In genomic region chr18:63472380-63472779, GRCh38 we compare ENCODE assay signal across 21 cellular contexts. TPM values are rescaled to one million over a fixed set of nuclear protein-coding genes. Genes with fewer than 3 reads are reported as not detected.
DNase-seq lines count a peak whose midpoint lies in the region; ATAC-seq, FAIRE-seq and TF ChIP-seq lines count a peak whose summit lies in the region.
"Had no signal": no experiment of that assay in that cellular context is flagged by ENCODE, and none has a peak within 500 bp of the region (broad histone marks: within the 10 kb centered on the region; RNA-seq: fewer than 3 reads in every experiment).

No MANE protein-coding gene starts in this region.

- H3K9me3 ChIP-seq in mucosa of rectum (ENCODE audit: control insufficient read depth in 2 of 2, low read length in 2 of 2) (no peaks in the 10 kb centered on the region), aorta (ENCODE audit: control insufficient read depth, low read length) (no peaks in the 10 kb centered on the region)
- H3K9me3 ChIP-seq: gastrocnemius medialis, HAP-1, prostate gland had no signal

- H3K27ac Mint-ChIP-seq in HFFc6, result no peak overlapping the region
- H3K27ac Mint-ChIP-seq: activated CD4-positive, alpha-beta T cell treated with anti-CD3 and anti-CD28 coated beads for 36 hours had no signal

- H3K4me1 ChIP-seq in mucosa of rectum (ENCODE audit: control insufficient read depth in 2 of 2, insufficient read depth in 2 of 2, low read length in 2 of 2), result peaks cover 0 to 5% of the 10 kb centered on the region in 2 donors
- no peaks in the 10 kb centered on the region for H3K4me1 ChIP-seq in aorta (ENCODE audit: control insufficient read depth in 1 of 2, insufficient read depth in 2 of 2, low read length in 2 of 2)
- H3K4me1 ChIP-seq: gastrocnemius medialis, HAP-1, prostate gland had no signal

- peak; percentile 80 for FAIRE-seq in bronchial epithelial cell (lab: Jason Lieb, UNC)
- FAIRE-seq: endothelial cell of umbilical vein, GM12892 had no signal

- H3K4me3 Mint-ChIP-seq in HFFc6, result no peak overlapping the region
- H3K4me3 Mint-ChIP-seq: activated CD4-positive, alpha-beta T cell treated with anti-CD3 and anti-CD28 coated beads for 36 hours had no signal

- H3K4me3 ChIP-seq in bronchial epithelial cell (ENCODE audit: low read depth, low read length) (no peak overlapping the region), mucosa of rectum (ENCODE audit: low read length in 2 of 2) (no peak overlapping the region), aorta (ENCODE audit: low read length in 2 of 2) (no peak overlapping the region)
- H3K4me3 ChIP-seq: gastrocnemius medialis, HAP-1, prostate gland had no signal

- intact Hi-C loops in aorta (cut with DNase I), result no loop called here

- ATAC-seq in aorta (ENCODE audit: low FRiP score), result no peak
- ATAC-seq: activated CD4-positive, alpha-beta T cell treated with anti-CD3 and anti-CD28 coated beads for 36 hours; gastrocnemius medialis; left cardiac atrium had no signal

- no peak overlapping the region for H3K9ac ChIP-seq in mucosa of rectum (ENCODE audit: low read depth in 1 of 2, low read length in 2 of 2)

- no peaks in the 10 kb centered on the region for H3K36me3 Mint-ChIP-seq in HFFc6 (ENCODE audit: low read depth)

- 69 to 71% methylated on average over 5 of the region's 5 CpGs for WGBS in aorta, 2 donors

- peaks cover 1% of the 10 kb centered on the region for H3K36me3 ChIP-seq in bronchial epithelial cell (ENCODE audit: control insufficient read depth, insufficient read depth, low read length)
- no peaks in the 10 kb centered on the region for H3K36me3 ChIP-seq in mucosa of rectum (ENCODE audit: control insufficient read depth in 2 of 2, insufficient read depth in 2 of 2, low read length in 2 of 2)
- no peaks in the 10 kb centered on the region for H3K36me3 ChIP-seq in aorta (ENCODE audit: control insufficient read depth in 1 of 2, insufficient read depth in 2 of 2, low read length in 1 of 2)
- H3K36me3 ChIP-seq: gastrocnemius medialis, HAP-1, prostate gland had no signal

- no peak for TF ChIP-seq CTCF in bronchial epithelial cell (IDR thresholded peaks at IDR 0.05; ENCODE audit: insufficient read depth, low read length, severe bottlenecking)
- no peak for TF ChIP-seq CTCF in HFFc6 (IDR thresholded peaks at IDR 0.05)

- DNase-seq in A172 (ENCODE audit: low spot score), result peak; percentile 46
- peak; percentile 88 for DNase-seq in LoVo (ENCODE audit: low spot score)
- DNase-seq in bronchial epithelial cell (ENCODE audit: low read depth), result peak; percentile 99
- DNase-seq in aorta, result no peak
- no peak for DNase-seq in hepatic stellate cell (ENCODE audit: low spot score)
- DNase-seq in HFFc6, result no peak
- DNase-seq in NOMO-1 treated with dmso at 0.1 percent for 144 hours (lab: John Stamatoyannopoulos, UW; ENCODE audit: unreplicated experiment), result no peak
- DNase-seq: activated CD4-positive, alpha-beta T cell treated with anti-CD3 and anti-CD28 coated beads for 36 hours; gastrocnemius medialis; KG1; left cardiac atrium; midbrain; NCI-H2029 treated with DMSO at 0.1 percent for 48 hours; NCI-H446 treated with DMSO at 0.1 percent for 48 hours; stimulated activated CD8-positive, alpha-beta memory T cell treated with anti-CD3 and anti-CD28 coated beads, Interleukin-4, amount 100 ng/mL, for 48 hours had no signal

- H3K27ac ChIP-seq in mucosa of rectum (ENCODE audit: low read depth in 2 of 2, low read length in 2 of 2) (peak overlapping the region; percentile 24 to 41), aorta (ENCODE audit: low read depth in 1 of 2, low read length in 2 of 2) (no peak overlapping the region)
- H3K27ac ChIP-seq: C4-2B, gastrocnemius medialis, prostate gland had no signal

- no peaks in the 10 kb centered on the region for H3K27me3 ChIP-seq in bronchial epithelial cell (ENCODE audit: control insufficient read depth, insufficient read depth, low read length)
- H3K27me3 ChIP-seq in mucosa of rectum (ENCODE audit: control insufficient read depth in 2 of 2, insufficient read depth in 2 of 2, low read length in 2 of 2), result no peaks in the 10 kb centered on the region
- H3K27me3 ChIP-seq in aorta (ENCODE audit: control insufficient read depth in 1 of 2, insufficient read depth in 2 of 2, low read length in 1 of 2), result no peaks in the 10 kb centered on the region
- H3K27me3 ChIP-seq: gastrocnemius medialis had no signal

- H3K9me3 Mint-ChIP-seq in HFFc6, result no peaks in the 10 kb centered on the region

- H3K27me3 Mint-ChIP-seq in HFFc6 (ENCODE audit: insufficient read depth), result no peaks in the 10 kb centered on the region; the same call in 1 of the 2 replicates

- H3K4me1 Mint-ChIP-seq in HFFc6 (ENCODE audit: low read depth), result peaks cover 12% of the 10 kb centered on the region; the same call in 1 of the 2 replicates
- H3K4me1 Mint-ChIP-seq: activated CD4-positive, alpha-beta T cell treated with anti-CD3 and anti-CD28 coated beads for 36 hours had no signal

RNA-seq across cellular contexts. Expression of gene SERPINB5, which starts 4.4 kb away (rescaled TPM):
- total RNA-seq in A172 (2014; rRNA removed; shearing (Covaris generic)), result 0.19 TPM in 1 of 2 replicates, not detected in the other
- total RNA-seq in bronchial epithelial cell, result 440 and 513 TPM in 2 replicates
- total RNA-seq in aorta, result not detected
- polyA plus RNA-seq in aorta, result 1 to 10 TPM in 1 of 2 donors, under 1 TPM in 1; 0.10 to 2.3 TPM
- total RNA-seq in HFFc6 (2021; fragmentation: NEBNext Ultra II Directional; extraction: Animal tissue kit (Norgen Biotek cat#: 25700)), result not detected
- total RNA-seq: activated CD4-positive, alpha-beta T cell treated with anti-CD3 and anti-CD28 coated beads for 36 hours; endothelial cell of umbilical vein; gastrocnemius medialis; left cardiac atrium had no signal
- polyA plus RNA-seq: endothelial cell of umbilical vein had no signal

RNA-seq across cellular contexts. Expression of gene VPS4B, which starts 50.1 kb away (rescaled TPM):
- total RNA-seq in A172 (2014; rRNA removed; shearing (Covaris generic)), result 33.8 and 41.8 TPM in 2 replicates
- 120 and 167 TPM in 2 replicates for total RNA-seq in bronchial epithelial cell
- 10 to 100 TPM; 53.5 to 58.3 TPM for total RNA-seq in aorta
- polyA plus RNA-seq in aorta, result 10 to 100 TPM; 22.3 to 26.2 TPM
- total RNA-seq in HFFc6 (2021; fragmentation: NEBNext Ultra II Directional; extraction: Animal tissue kit (Norgen Biotek cat#: 25700)), result 10 to 100 TPM; 55.5 to 69.3 (median 60.1) TPM

Comparison
In these comparisons a context has a peak if more than half of its experiments do, and no peak if none do; other contexts are left out.
1. DNase-seq: peak in A172 (single experiment), LoVo (single experiment) and bronchial epithelial cell (single experiment); none in aorta (0 of 2), hepatic stellate cell (single experiment), HFFc6 (single experiment) and NOMO-1 treated with dmso at 0.1 percent for 144 hours (single experiment).
2. H3K27ac ChIP-seq: peak in mucosa of rectum (2 of 2); none in aorta (0 of 2).
3. RNA of gene SERPINB5, which starts 4.4 kb away (total RNA-seq): 440 to 513 TPM in bronchial epithelial cell; 0.19 TPM in A172, not detected in aorta and not detected in HFFc6; every median in the first group is over 100 times any median in the second.